21 cellular contexts compared by ENCODE assay signal in the genomic region with DNA sequence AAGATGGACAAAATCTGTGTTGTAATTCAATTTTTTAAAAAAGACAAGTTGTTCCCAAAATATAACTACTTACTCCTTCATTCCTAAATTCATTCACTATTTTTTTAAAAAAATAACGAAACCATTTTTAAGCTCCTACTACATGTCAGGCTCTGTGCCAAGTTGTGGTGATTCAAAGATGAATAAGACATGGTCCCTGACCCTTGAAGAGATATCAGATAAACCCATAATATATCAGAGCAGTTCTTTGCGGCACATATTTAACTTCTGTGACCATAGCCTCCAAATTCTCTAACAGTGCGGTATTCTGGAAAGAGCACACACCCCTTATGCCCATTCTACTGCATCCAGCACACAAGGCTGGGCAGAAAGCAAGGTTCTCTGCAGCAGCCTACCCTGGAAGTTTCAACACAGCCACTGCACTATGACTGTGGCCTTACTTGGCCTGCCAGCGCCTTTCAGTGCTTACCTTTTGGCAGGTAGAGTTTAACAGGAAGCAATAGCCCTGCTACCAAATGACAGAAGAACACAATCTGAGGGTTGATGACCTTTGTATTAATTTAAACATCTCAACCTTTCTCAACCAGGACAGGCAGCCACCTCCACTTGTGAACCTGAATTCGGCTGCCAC.
DNase-seq lines count a peak whose midpoint lies in the region; ATAC-seq and TF ChIP-seq lines count a peak whose summit lies in the region.
"Had no signal": no experiment of that assay in that cellular context is flagged by ENCODE, and none has a peak within 500 bp of the region (broad histone marks: within the 10 kb centered on the region; RNA-seq: fewer than 3 reads in every experiment).

No MANE protein-coding gene starts in this region.

- ATAC-seq in GM18519 (IDR thresholded peaks at IDR 0.05; ENCODE audit: low FRiP score, unreplicated experiment) = no peak
- ATAC-seq: A549; activated CD8-positive, alpha-beta T cell treated with anti-CD3 and anti-CD28 coated beads for 36 hours; K562 had no signal

- intact Hi-C loops in transverse colon (cut with DNase I; ENCODE audit: low total_unique reads) = no loop called here

- no peak for TF ChIP-seq EP300 in transverse colon (IDR thresholded peaks at IDR 0.05; ENCODE audit: low read depth)

- H3K27ac ChIP-seq in VCaP (peak overlapping the region; percentile 73), transverse colon (no peak overlapping the region)
- H3K27ac ChIP-seq: A549, ascending aorta, esophagus squamous epithelium, HL-60 had no signal

- H3K4me1 ChIP-seq in transverse colon = peaks cover 0 to 4% (median 0%) of the 10 kb centered on the region in 4 donors
- H3K4me1 ChIP-seq: ascending aorta, esophagus squamous epithelium had no signal

- no peak for TF ChIP-seq CTCF in VCaP (conservative IDR thresholded peaks at IDR 0.05)
- TF ChIP-seq CTCF in transverse colon (IDR thresholded peaks at IDR 0.05) = no peak

- H3K9me3 ChIP-seq in transverse colon = no peaks in the 10 kb centered on the region
- H3K9me3 ChIP-seq: A549, ascending aorta, esophagus squamous epithelium had no signal

- WGBS in transverse colon (ENCODE audit: low coverage in 1 of 2), 2 donors = 68 to 82% methylated on average over 5 of the region's 5 CpGs

- in situ Hi-C loops in transverse colon (cut with MboI; ENCODE audit: low pct_ligation_motif_present in 1 of 4, low pct_unique_long_range_greater_than_20kb in 1 of 4, low sequenced_read_pairs in 3 of 4) = no loop called here

- H3K36me3 ChIP-seq in transverse colon = no peaks in the 10 kb centered on the region
- H3K36me3 ChIP-seq: ascending aorta, esophagus squamous epithelium had no signal

- DNase-seq in A172 (ENCODE audit: low spot score) (peak; percentile 57), HT1080 (ENCODE audit: low read depth) (peak; percentile 14), germinal center (ENCODE audit: low spot score) (peak; percentile 36), transverse colon (no peak), GOT3 (lab: John Stamatoyannopoulos, UW) (no peak)
- no peak for DNase-seq in activated naive CD4-positive, alpha-beta T cell treated with anti-CD3 and anti-CD28 coated beads, Interleukin-2, amount 50 U/mL, for 16 hours
- DNase-seq: activated CD4-positive, CD25-positive, alpha-beta regulatory T cell; activated CD8-positive, alpha-beta T cell treated with anti-CD3 and anti-CD28 coated beads for 36 hours; activated naive CD4-positive, alpha-beta T cell treated with anti-CD3 and anti-CD28 coated beads, Interleukin-2, amount 10 ng/mL, durations not matched to agents 7 days and 5 days; activated T-cell treated with anti-CD3 and anti-CD28 coated beads, Interleukin-2, amount 50 U/mL, for 1 hour; COR-L47; effector CD8-positive, alpha-beta T cell; esophagus squamous epithelium; NCI-H187; stimulated activated CD4-positive, alpha-beta T cell treated with anti-CD3 and anti-CD28 coated beads, Interleukin-12 subunit alpha, Interleukin-12 subunit beta, amount 100 ng/mL, for 4 hours had no signal

- H3K4me3 ChIP-seq in transverse colon = no peak overlapping the region
- H3K4me3 ChIP-seq: A549, ascending aorta, esophagus squamous epithelium, K562 had no signal

- H3K27me3 ChIP-seq in transverse colon = no peaks in the 10 kb centered on the region
- H3K27me3 ChIP-seq: ascending aorta, esophagus squamous epithelium had no signal

- TF ChIP-seq POLR2A in transverse colon (IDR thresholded peaks at IDR 0.05) = no peak

Comparison
In these comparisons a context has a peak if more than half of its experiments do, and no peak if none do; other contexts are left out.
1. DNase-seq: peak in A172 (single experiment), HT1080 (single experiment) and germinal center (single experiment); none in activated naive CD4-positive, alpha-beta T cell treated with anti-CD3 and anti-CD28 coated beads, Interleukin-2, amount 50 U/mL, for 16 hours (single experiment), transverse colon (single experiment) and GOT3 (single experiment).